1 cellular context compared by ENCODE assay signal in genomic region chr1:17053685-17054410, GRCh38.
TF ChIP-seq lines count a peak whose summit lies in the region.

TSS of gene SDHB (minus strand) at chr1:17054032. CDS start at chr1:17054019, 13 bp downstream.

TF ChIP-seq in SK-N-SH, 30 proteins besides CTCF, POLR2A, EP300 and RAD21 (continued from another document):
- no peak for TF ChIP-seq PBX3 (IDR thresholded peaks at IDR 0.05)
- TF ChIP-seq USF2 (IDR thresholded peaks at IDR 0.05; ENCODE audit: borderline replicate concordance, low read depth, low read length): peak; percentile 37; the same call in 1 of the 2 replicates
- no peak for TF ChIP-seq FOXJ3 (CRISPR knock-in tag; IDR thresholded peaks at IDR 0.05)
- TF ChIP-seq MAX (IDR thresholded peaks at IDR 0.05; ENCODE audit: low read depth): 0 out of 2 replicates have a peak, but pooled peaks have one; percentile 29
- peak; percentile 79 for TF ChIP-seq GABPA (IDR thresholded peaks at IDR 0.05; ENCODE audit: low read depth)
- TF ChIP-seq YY1 (IDR thresholded peaks at IDR 0.05; ENCODE audit: low read depth): peak; percentile 95
- no peak for TF ChIP-seq MEF2A (IDR thresholded peaks at IDR 0.05; ENCODE audit: borderline replicate concordance, low read depth)
- peak; percentile 80 for TF ChIP-seq TAF1 (IDR thresholded peaks at IDR 0.05; ENCODE audit: borderline replicate concordance, low read depth, low read length)
